In the genomic region with DNA sequence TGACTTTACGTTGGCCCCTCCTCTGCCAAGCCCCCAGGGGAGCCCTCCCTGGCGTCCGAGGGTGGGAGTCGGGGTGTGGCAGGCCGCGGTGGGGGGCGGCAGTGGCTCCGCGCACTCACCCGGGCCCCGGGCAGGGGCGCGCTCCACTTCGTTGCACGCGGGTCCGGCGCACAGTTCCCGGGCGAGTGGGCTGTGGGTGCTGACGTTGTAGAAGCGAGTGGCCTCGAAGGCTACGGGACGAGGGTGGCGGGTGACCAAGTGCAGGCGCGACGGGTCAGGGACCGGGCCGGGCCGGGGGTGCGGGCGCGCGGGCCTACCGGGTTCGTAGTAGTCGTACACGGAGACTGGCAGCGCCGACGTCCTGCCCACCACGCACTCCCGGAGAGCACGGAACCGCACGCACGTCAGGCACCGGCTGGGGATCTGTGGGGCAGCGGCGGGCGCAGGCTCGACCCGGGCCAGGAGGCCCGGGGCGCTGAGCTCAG, we compare ENCODE assay signal across 1 cellular context.
TF ChIP-seq lines count a peak whose summit lies in the region.

No MANE protein-coding gene starts in this region.

TF ChIP-seq in GM23338, 12 proteins besides CTCF, POLR2A, EP300 and RAD21 (continued from another document):
- TF ChIP-seq, protein P1, sequence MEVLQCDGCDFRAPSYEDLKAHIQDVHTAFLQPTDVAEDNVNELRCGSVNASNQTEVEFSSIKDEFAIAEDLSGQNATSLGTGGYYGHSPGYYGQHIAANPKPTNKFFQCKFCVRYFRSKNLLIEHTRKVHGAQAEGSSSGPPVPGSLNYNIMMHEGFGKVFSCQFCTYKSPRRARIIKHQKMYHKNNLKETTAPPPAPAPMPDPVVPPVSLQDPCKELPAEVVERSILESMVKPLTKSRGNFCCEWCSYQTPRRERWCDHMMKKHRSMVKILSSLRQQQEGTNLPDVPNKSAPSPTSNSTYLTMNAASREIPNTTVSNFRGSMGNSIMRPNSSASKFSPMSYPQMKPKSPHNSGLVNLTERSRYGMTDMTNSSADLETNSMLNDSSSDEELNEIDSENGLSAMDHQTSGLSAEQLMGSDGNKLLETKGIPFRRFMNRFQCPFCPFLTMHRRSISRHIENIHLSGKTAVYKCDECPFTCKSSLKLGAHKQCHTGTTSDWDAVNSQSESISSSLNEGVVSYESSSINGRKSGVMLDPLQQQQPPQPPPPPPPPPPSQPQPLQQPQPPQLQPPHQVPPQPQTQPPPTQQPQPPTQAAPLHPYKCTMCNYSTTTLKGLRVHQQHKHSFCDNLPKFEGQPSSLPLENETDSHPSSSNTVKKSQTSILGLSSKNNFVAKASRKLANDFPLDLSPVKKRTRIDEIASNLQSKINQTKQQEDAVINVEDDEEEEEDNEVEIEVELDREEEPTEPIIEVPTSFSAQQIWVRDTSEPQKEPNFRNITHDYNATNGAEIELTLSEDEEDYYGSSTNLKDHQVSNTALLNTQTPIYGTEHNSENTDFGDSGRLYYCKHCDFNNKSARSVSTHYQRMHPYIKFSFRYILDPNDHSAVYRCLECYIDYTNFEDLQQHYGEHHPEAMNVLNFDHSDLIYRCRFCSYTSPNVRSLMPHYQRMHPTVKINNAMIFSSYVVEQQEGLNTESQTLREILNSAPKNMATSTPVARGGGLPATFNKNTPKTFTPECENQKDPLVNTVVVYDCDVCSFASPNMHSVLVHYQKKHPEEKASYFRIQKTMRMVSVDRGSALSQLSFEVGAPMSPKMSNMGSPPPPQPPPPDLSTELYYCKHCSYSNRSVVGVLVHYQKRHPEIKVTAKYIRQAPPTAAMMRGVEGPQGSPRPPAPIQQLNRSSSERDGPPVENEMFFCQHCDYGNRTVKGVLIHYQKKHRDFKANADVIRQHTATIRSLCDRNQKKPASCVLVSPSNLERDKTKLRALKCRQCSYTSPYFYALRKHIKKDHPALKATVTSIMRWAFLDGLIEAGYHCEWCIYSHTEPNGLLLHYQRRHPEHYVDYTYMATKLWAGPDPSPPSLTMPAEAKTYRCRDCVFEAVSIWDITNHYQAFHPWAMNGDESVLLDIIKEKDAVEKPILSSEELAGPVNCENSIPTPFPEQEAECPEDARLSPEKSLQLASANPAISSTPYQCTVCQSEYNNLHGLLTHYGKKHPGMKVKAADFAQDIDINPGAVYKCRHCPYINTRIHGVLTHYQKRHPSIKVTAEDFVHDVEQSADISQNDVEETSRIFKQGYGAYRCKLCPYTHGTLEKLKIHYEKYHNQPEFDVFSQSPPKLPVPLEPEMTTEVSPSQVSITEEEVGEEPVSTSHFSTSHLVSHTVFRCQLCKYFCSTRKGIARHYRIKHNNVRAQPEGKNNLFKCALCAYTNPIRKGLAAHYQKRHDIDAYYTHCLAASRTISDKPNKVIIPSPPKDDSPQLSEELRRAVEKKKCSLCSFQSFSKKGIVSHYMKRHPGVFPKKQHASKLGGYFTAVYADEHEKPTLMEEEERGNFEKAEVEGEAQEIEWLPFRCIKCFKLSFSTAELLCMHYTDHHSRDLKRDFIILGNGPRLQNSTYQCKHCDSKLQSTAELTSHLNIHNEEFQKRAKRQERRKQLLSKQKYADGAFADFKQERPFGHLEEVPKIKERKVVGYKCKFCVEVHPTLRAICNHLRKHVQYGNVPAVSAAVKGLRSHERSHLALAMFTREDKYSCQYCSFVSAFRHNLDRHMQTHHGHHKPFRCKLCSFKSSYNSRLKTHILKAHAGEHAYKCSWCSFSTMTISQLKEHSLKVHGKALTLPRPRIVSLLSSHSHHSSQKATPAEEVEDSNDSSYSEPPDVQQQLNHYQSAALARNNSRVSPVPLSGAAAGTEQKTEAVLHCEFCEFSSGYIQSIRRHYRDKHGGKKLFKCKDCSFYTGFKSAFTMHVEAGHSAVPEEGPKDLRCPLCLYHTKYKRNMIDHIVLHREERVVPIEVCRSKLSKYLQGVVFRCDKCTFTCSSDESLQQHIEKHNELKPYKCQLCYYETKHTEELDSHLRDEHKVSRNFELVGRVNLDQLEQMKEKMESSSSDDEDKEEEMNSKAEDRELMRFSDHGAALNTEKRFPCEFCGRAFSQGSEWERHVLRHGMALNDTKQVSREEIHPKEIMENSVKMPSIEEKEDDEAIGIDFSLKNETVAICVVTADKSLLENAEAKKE (CRISPR knock-in tag; IDR thresholded peaks at IDR 0.05): no peak
- TF ChIP-seq, protein P2, sequence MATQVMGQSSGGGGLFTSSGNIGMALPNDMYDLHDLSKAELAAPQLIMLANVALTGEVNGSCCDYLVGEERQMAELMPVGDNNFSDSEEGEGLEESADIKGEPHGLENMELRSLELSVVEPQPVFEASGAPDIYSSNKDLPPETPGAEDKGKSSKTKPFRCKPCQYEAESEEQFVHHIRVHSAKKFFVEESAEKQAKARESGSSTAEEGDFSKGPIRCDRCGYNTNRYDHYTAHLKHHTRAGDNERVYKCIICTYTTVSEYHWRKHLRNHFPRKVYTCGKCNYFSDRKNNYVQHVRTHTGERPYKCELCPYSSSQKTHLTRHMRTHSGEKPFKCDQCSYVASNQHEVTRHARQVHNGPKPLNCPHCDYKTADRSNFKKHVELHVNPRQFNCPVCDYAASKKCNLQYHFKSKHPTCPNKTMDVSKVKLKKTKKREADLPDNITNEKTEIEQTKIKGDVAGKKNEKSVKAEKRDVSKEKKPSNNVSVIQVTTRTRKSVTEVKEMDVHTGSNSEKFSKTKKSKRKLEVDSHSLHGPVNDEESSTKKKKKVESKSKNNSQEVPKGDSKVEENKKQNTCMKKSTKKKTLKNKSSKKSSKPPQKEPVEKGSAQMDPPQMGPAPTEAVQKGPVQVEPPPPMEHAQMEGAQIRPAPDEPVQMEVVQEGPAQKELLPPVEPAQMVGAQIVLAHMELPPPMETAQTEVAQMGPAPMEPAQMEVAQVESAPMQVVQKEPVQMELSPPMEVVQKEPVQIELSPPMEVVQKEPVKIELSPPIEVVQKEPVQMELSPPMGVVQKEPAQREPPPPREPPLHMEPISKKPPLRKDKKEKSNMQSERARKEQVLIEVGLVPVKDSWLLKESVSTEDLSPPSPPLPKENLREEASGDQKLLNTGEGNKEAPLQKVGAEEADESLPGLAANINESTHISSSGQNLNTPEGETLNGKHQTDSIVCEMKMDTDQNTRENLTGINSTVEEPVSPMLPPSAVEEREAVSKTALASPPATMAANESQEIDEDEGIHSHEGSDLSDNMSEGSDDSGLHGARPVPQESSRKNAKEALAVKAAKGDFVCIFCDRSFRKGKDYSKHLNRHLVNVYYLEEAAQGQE (IDR thresholded peaks at IDR 0.05; ENCODE audit: unreplicated experiment): no peak
- TF ChIP-seq NANOG (IDR thresholded peaks at IDR 0.05; ENCODE audit: borderline replicate concordance): no peak
- no peak; the same call in 1 of the 2 replicates for TF ChIP-seq POLR2AphosphoS5 (IDR thresholded peaks at IDR 0.05; ENCODE audit: low read depth)
- no peak for TF ChIP-seq EZH2 (IDR thresholded peaks at IDR 0.05; ENCODE audit: low read depth, unreplicated experiment)
